ENCODE assay signal across 11 cellular contexts in genomic region chr1:235919127-235919796, GRCh38. TPM values are rescaled to one million over a fixed set of nuclear protein-coding genes. Genes with fewer than 3 reads are reported as not detected.
DNase-seq lines count a peak whose midpoint lies in the region; ATAC-seq and TF ChIP-seq lines count a peak whose summit lies in the region.
"Had no signal": no experiment of that assay in that cellular context is flagged by ENCODE, and none has a peak within 500 bp of the region (broad histone marks: within the 10 kb centered on the region; RNA-seq: fewer than 3 reads in every experiment).

No MANE protein-coding gene starts in this region.

- H3K4me1 Mint-ChIP-seq in activated naive CD8-positive, alpha-beta T cell (ENCODE audit: low read depth): peaks cover 51% of the 10 kb centered on the region
- peaks cover 58% of the 10 kb centered on the region for H3K4me1 Mint-ChIP-seq in activated naive CD8-positive, alpha-beta T cell treated with anti-CD3 and anti-CD28 coated beads, Interleukin-2, amount 50 U/mL, for 24 hours

- no peak for TF ChIP-seq CTCF in astrocyte of the spinal cord (IDR thresholded peaks at IDR 0.05; ENCODE audit: low read depth, low read length)
- TF ChIP-seq CTCF in lower lobe of right lung (IDR thresholded peaks at IDR 0.05): no peak

- H3K36me3 Mint-ChIP-seq in activated naive CD8-positive, alpha-beta T cell: no peaks in the 10 kb centered on the region
- H3K36me3 Mint-ChIP-seq in activated naive CD8-positive, alpha-beta T cell treated with anti-CD3 and anti-CD28 coated beads, Interleukin-2, amount 50 U/mL, for 24 hours (ENCODE audit: low read depth): no peaks in the 10 kb centered on the region

- no peaks in the 10 kb centered on the region for H3K9me3 Mint-ChIP-seq in activated naive CD8-positive, alpha-beta T cell (ENCODE audit: low read depth)
- no peaks in the 10 kb centered on the region for H3K9me3 Mint-ChIP-seq in activated naive CD8-positive, alpha-beta T cell treated with anti-CD3 and anti-CD28 coated beads, Interleukin-2, amount 50 U/mL, for 24 hours

- H3K4me3 ChIP-seq in astrocyte of the spinal cord (ENCODE audit: low read depth, low read length) (no peak overlapping the region), lower lobe of right lung (no peak overlapping the region)

- DNase-seq in activated naive CD8-positive, alpha-beta T cell treated with anti-CD3 and anti-CD28 coated beads, Interleukin-2, amount 50 U/mL, for 24 hours: no peak
- DNase-seq in astrocyte of the spinal cord (ENCODE audit: low read depth, low spot score) (peak; percentile 39), lower lobe of right lung (no peak), NCI-H1048 (lab: John Stamatoyannopoulos, UW) (no peak), NCI-H510A treated with DMSO at 0.1 percent for 48 hours (lab: John Stamatoyannopoulos, UW) (no peak)
- DNase-seq: activated gamma-delta T cell, kidney, NCI-H446 had no signal

- H3K27ac Mint-ChIP-seq in activated naive CD8-positive, alpha-beta T cell: peak overlapping the region; percentile 41
- no peak overlapping the region for H3K27ac Mint-ChIP-seq in activated naive CD8-positive, alpha-beta T cell treated with anti-CD3 and anti-CD28 coated beads, Interleukin-2, amount 50 U/mL, for 24 hours

- no peaks in the 10 kb centered on the region for H3K27me3 Mint-ChIP-seq in activated naive CD8-positive, alpha-beta T cell
- no peaks in the 10 kb centered on the region for H3K27me3 Mint-ChIP-seq in activated naive CD8-positive, alpha-beta T cell treated with anti-CD3 and anti-CD28 coated beads, Interleukin-2, amount 50 U/mL, for 24 hours

- peak overlapping the region; percentile 74 for H3K27ac ChIP-seq in lower lobe of right lung

- peaks cover 53% of the 10 kb centered on the region for H3K4me1 ChIP-seq in lower lobe of right lung

- in situ Hi-C loops in astrocyte of the spinal cord (cut with HindIII; ENCODE audit: low sequenced_read_pairs): no loop called here

- no peak for ATAC-seq in activated naive CD8-positive, alpha-beta T cell treated with anti-CD3 and anti-CD28 coated beads, Interleukin-2, amount 50 U/mL, for 24 hours
- ATAC-seq in lower lobe of right lung: peak; percentile 27 to 64
- ATAC-seq in GM18519 (IDR thresholded peaks at IDR 0.05; ENCODE audit: low FRiP score, unreplicated experiment): no peak
- ATAC-seq in GM19467 (IDR thresholded peaks at IDR 0.05; ENCODE audit: unreplicated experiment): no peak

- H3K27me3 ChIP-seq in lower lobe of right lung (ENCODE audit: low read depth): no peaks in the 10 kb centered on the region

- no peaks in the 10 kb centered on the region for H3K9me3 ChIP-seq in lower lobe of right lung

- H3K36me3 ChIP-seq in lower lobe of right lung: no peaks in the 10 kb centered on the region

- intact Hi-C loops in lower lobe of right lung (cut with DNase I): no loop called here

- H3K4me3 Mint-ChIP-seq in activated naive CD8-positive, alpha-beta T cell: no peak overlapping the region
- no peak overlapping the region for H3K4me3 Mint-ChIP-seq in activated naive CD8-positive, alpha-beta T cell treated with anti-CD3 and anti-CD28 coated beads, Interleukin-2, amount 50 U/mL, for 24 hours

RNA-seq across cellular contexts. Expression of gene LYST, which starts 52.6 kb away (rescaled TPM):
- total RNA-seq in lower lobe of right lung: 72.4 TPM

Comparison
In these comparisons a context has a peak if more than half of its experiments do, and no peak if none do; other contexts are left out.
1. ATAC-seq: peak in lower lobe of right lung (2 of 2); none in activated naive CD8-positive, alpha-beta T cell treated with anti-CD3 and anti-CD28 coated beads, Interleukin-2, amount 50 U/mL, for 24 hours (single experiment), GM18519 (single experiment) and GM19467 (single experiment).